Comparison of ENCODE assay signal across 9 cellular contexts in genomic region chr11:7577226-7577882, GRCh38.
A peak's percentile ranks its signal among the peaks of the same experiment; 100 is the strongest.
DNase-seq lines count a peak whose midpoint lies in the region; ATAC-seq and TF ChIP-seq lines count a peak whose summit lies in the region.
"Had no signal": no experiment of that assay in that cellular context is flagged by ENCODE, and none has a peak within 500 bp of the region (broad histone marks: within the 10 kb centered on the region; RNA-seq: fewer than 3 reads in every experiment).

No MANE protein-coding gene starts in this region.

- H3K9me3 ChIP-seq in A673 (ENCODE audit: low read depth, low read length, poor library complexity, severe bottlenecking): no peaks in the 10 kb centered on the region
- no peaks in the 10 kb centered on the region for H3K9me3 ChIP-seq in MG63
- H3K9me3 ChIP-seq in esophagus squamous epithelium: no peaks in the 10 kb centered on the region
- H3K9me3 ChIP-seq in naive thymus-derived CD4-positive, alpha-beta T cell (ENCODE audit: control insufficient read depth in 2 of 3, low read length in 3 of 3): no peaks in the 10 kb centered on the region

- H3K4me1 ChIP-seq in A673 (ENCODE audit: insufficient read depth, low read length, poor library complexity, severe bottlenecking) (peaks cover 28% of the 10 kb centered on the region), esophagus squamous epithelium (peaks cover 36 to 84% (median 48%) of the 10 kb centered on the region in 3 donors)
- peaks cover 0 to 28% of the 10 kb centered on the region in 2 donors for H3K4me1 ChIP-seq in naive thymus-derived CD4-positive, alpha-beta T cell (ENCODE audit: control insufficient read depth in 2 of 2, insufficient read depth in 2 of 2, low read length in 2 of 2)

- peak overlapping the region in 5 of 9 donors; percentile 2 to 36 (median 16) for H3K27ac Mint-ChIP-seq in naive thymus-derived CD4-positive, alpha-beta T cell

- TF ChIP-seq CTCF in A673 (conservative IDR thresholded peaks at IDR 0.05; ENCODE audit: low read depth, low read length) (no peak), esophagus squamous epithelium (IDR thresholded peaks at IDR 0.05) (no peak)

- 34 to 35% methylated on average over 10 to 11 of the region's 11 CpGs for WGBS in esophagus squamous epithelium, 2 donors

- peaks cover 0 to 50% (median 0%) of the 10 kb centered on the region in 5 donors for H3K27me3 Mint-ChIP-seq in naive thymus-derived CD4-positive, alpha-beta T cell

- ATAC-seq in naive thymus-derived CD4-positive, alpha-beta T cell: no peak
- ATAC-seq in HG03039 (IDR thresholded peaks at IDR 0.05; ENCODE audit: unreplicated experiment) (no peak), GM18505 (IDR thresholded peaks at IDR 0.05; ENCODE audit: unreplicated experiment) (no peak)
- ATAC-seq: Panc1 had no signal

- no TSS peak for BruUV-seq in A673 (replicated peaks; lab: Mats Ljungman, UMichigan)

- DNase-seq in A673 (ENCODE audit: low spot score) (peak; percentile 18), MG63 (no peak), esophagus squamous epithelium (lab: John Stamatoyannopoulos, UW) (no peak), erythroblast (lab: John Stamatoyannopoulos, UW) (no peak), SIG-M5 (lab: John Stamatoyannopoulos, UW) (no peak)
- DNase-seq in naive thymus-derived CD4-positive, alpha-beta T cell: no peak

- CTCF ChIA-PET in A673 (lab: Charles Lee): interaction anchor here (0.5 to 1.2 kb wide), 2 partner anchors 17 to 80 kb away, joined by 3 to 4 read pairs; no protein-coding TSS in a partner anchor
- CTCF ChIA-PET in naive thymus-derived CD4-positive, alpha-beta T cell (lab: Charles Lee): interaction anchor here (0.7 to 1.3 kb wide), 3 partner anchors 29 to 80 kb away, joined by 3 to 5 read pairs (median 3); partner anchors contain the start of gene PPFIBP2

- H3K36me3 ChIP-seq in A673 (ENCODE audit: insufficient read depth, low read length, poor library complexity, severe bottlenecking): no peaks in the 10 kb centered on the region
- no peaks in the 10 kb centered on the region for H3K36me3 ChIP-seq in MG63
- peaks cover 0 to 8% (median 0%) of the 10 kb centered on the region in 3 donors for H3K36me3 ChIP-seq in esophagus squamous epithelium
- no peaks in the 10 kb centered on the region for H3K36me3 ChIP-seq in naive thymus-derived CD4-positive, alpha-beta T cell (ENCODE audit: control insufficient read depth in 2 of 3, insufficient read depth in 3 of 3, low read length in 3 of 3)

- peaks cover 29 to 52% (median 44%) of the 10 kb centered on the region in 7 donors for H3K4me1 Mint-ChIP-seq in naive thymus-derived CD4-positive, alpha-beta T cell

- H3K4me3 Mint-ChIP-seq in naive thymus-derived CD4-positive, alpha-beta T cell: peak overlapping the region; percentile 51 to 80 (median 68)

- TF ChIP-seq POLR2A in esophagus squamous epithelium (IDR thresholded peaks at IDR 0.05) (no peak), GM18505 (IDR thresholded peaks at IDR 0.05; ENCODE audit: borderline replicate concordance, extremely low read depth, insufficient read depth, insufficient read length) (no peak), erythroblast (IDR thresholded peaks at IDR 0.05; ENCODE audit: low read length) (no peak)

- peaks cover 0 to 10% (median 0%) of the 10 kb centered on the region in 5 donors for H3K36me3 Mint-ChIP-seq in naive thymus-derived CD4-positive, alpha-beta T cell

- peak overlapping the region; percentile 70 for H3K27ac ChIP-seq in A673 (ENCODE audit: low read depth, low read length, poor library complexity, severe bottlenecking)
- H3K27ac ChIP-seq in esophagus squamous epithelium: peak overlapping the region; percentile 66 to 89 (median 78)
- H3K27ac ChIP-seq in naive thymus-derived CD4-positive, alpha-beta T cell (ENCODE audit: low read depth, low read length): no peak overlapping the region

- H3K4me3 ChIP-seq in A673 (ENCODE audit: low read depth, low read length, poor library complexity, severe bottlenecking) (peak overlapping the region; percentile 10), MG63 (peak overlapping the region; percentile 0; the same call in 1 of the 2 replicates), esophagus squamous epithelium (peak overlapping the region in 3 of 4 donors; percentile 20 to 51 (median 24))
- no peak overlapping the region for H3K4me3 ChIP-seq in naive thymus-derived CD4-positive, alpha-beta T cell (ENCODE audit: low read length)

- no peaks in the 10 kb centered on the region for H3K27me3 ChIP-seq in A673 (replicated peaks; ENCODE audit: insufficient read depth, low read depth, low read length, poor library complexity)
- no peaks in the 10 kb centered on the region for H3K27me3 ChIP-seq in MG63
- peaks cover 0 to 6% (median 0%) of the 10 kb centered on the region in 4 donors for H3K27me3 ChIP-seq in esophagus squamous epithelium
- H3K27me3 ChIP-seq in naive thymus-derived CD4-positive, alpha-beta T cell (ENCODE audit: control insufficient read depth in 2 of 2, insufficient read depth in 2 of 2, low read length in 2 of 2): peaks cover 0 to 6% of the 10 kb centered on the region in 2 donors

- no peaks in the 10 kb centered on the region for H3K9me3 Mint-ChIP-seq in naive thymus-derived CD4-positive, alpha-beta T cell

- intact Hi-C loops in A673 (cut with micrococcal nuclease; ENCODE audit: unreplicated experiment) (loop anchor here (10.0 kb wide), 1 partner anchor 223 kb away; no protein-coding TSS in a partner anchor), esophagus squamous epithelium (cut with DNase I) (no loop called here)
- intact Hi-C loops in naive thymus-derived CD4-positive, alpha-beta T cell (cut with micrococcal nuclease): loop anchor here (1.0 to 10.0 kb wide), 3 partner anchors 64 to 117 kb away; partner anchors contain the start of gene PPFIBP2 (in 2 of the 2)

- POLR2A ChIA-PET in A673 (lab: Charles Lee; ENCODE audit: low non-redundant PET): no interaction called here
- POLR2A ChIA-PET in naive thymus-derived CD4-positive, alpha-beta T cell (lab: Charles Lee): interaction anchor here (1.0 kb wide), 1 partner anchor 49 kb away, joined by 5 read pairs; no protein-coding TSS in a partner anchor
